ENCODE assay signal across 17 cellular contexts in genomic region chr11:25860677-25861445, GRCh38.
A peak's percentile ranks its signal among the peaks of the same experiment; 100 is the strongest.
DNase-seq lines count a peak whose midpoint lies in the region; ATAC-seq and TF ChIP-seq lines count a peak whose summit lies in the region.
"Had no signal": no experiment of that assay in that cellular context is flagged by ENCODE, and none has a peak within 500 bp of the region (broad histone marks: within the 10 kb centered on the region; RNA-seq: fewer than 3 reads in every experiment).

No MANE protein-coding gene starts in this region.

- no peaks in the 10 kb centered on the region for H3K4me1 Mint-ChIP-seq in CD4-positive, alpha-beta memory T cell
- H3K4me1 Mint-ChIP-seq: naive B cell had no signal

- peaks cover 0 to 9% (median 3%) of the 10 kb centered on the region in 8 donors for H3K9me3 Mint-ChIP-seq in CD4-positive, alpha-beta memory T cell
- H3K9me3 Mint-ChIP-seq: naive B cell had no signal

- no peak overlapping the region for H2BK12ac ChIP-seq in mesenchymal stem cell (ENCODE audit: low read length in 2 of 2)

- no peak overlapping the region for H3K23ac ChIP-seq in mesenchymal stem cell (ENCODE audit: low read length in 2 of 2)

- intact Hi-C loops in lower lobe of right lung (cut with DNase I): no loop called here
- intact Hi-C loops in CD4-positive, alpha-beta memory T cell (cut with micrococcal nuclease): no loop called here

- H3K18ac ChIP-seq in mesenchymal stem cell (ENCODE audit: low read depth in 1 of 2, low read length in 2 of 2): no peak overlapping the region

- CTCF ChIA-PET in CD4-positive, alpha-beta memory T cell (lab: Charles Lee; ENCODE audit: partially characterized antibody): no interaction called here

- no peak for TF ChIP-seq CTCF in lower lobe of right lung (IDR thresholded peaks at IDR 0.05)

- H3K36me3 ChIP-seq in GM23248 (ENCODE audit: low read depth) (no peaks in the 10 kb centered on the region), mesenchymal stem cell (ENCODE audit: control insufficient read depth in 1 of 2, insufficient read depth in 2 of 2, low read depth in 1 of 2, low read length in 2 of 2) (no peaks in the 10 kb centered on the region), lower lobe of right lung (no peaks in the 10 kb centered on the region)
- H3K36me3 ChIP-seq in CD4-positive, alpha-beta memory T cell (ENCODE audit: insufficient read depth, low read length): no peaks in the 10 kb centered on the region
- H3K36me3 ChIP-seq: BE2C had no signal

- WGBS in GM23248 (ENCODE audit: low coverage in 1 of 2, low lambda C conversion rate in 2 of 2, missing lambda C conversion rate in 2 of 2), 2 experiments: 15 to 16% methylated on average over 2 of the region's 2 CpGs
- WGBS in mesenchymal stem cell: 30% methylated on average over 1 of the region's 2 CpGs

- H3K79me1 ChIP-seq in mesenchymal stem cell (replicated peaks; ENCODE audit: low read length, poor library complexity, severe bottlenecking): no peaks in the 10 kb centered on the region

- no peak overlapping the region for H3K4ac ChIP-seq in mesenchymal stem cell (ENCODE audit: low read depth in 1 of 2, low read length in 2 of 2)

- H3K14ac ChIP-seq in mesenchymal stem cell (ENCODE audit: low read length in 2 of 2): no peak overlapping the region

- ATAC-seq in lower lobe of right lung: no peak
- ATAC-seq: activated T-cell treated with anti-CD3 and anti-CD28 coated beads, Interleukin-2, amount 50 U/mL, for 72 hours had no signal

- POLR2A ChIA-PET in CD4-positive, alpha-beta memory T cell (lab: Charles Lee; ENCODE audit: partially characterized antibody): no interaction called here

- DNase-seq in GM23248 (peak; percentile 1), NCI-H345 treated with DMSO at 0.1 percent for 48 hours (lab: John Stamatoyannopoulos, UW; ENCODE audit: unreplicated experiment) (peak; percentile 64), dedifferentiated amniotic fluid mesenchymal stem cell (ENCODE audit: extremely low spot score) (peak; percentile 67), mesenchymal stem cell (peak; percentile 83), lower lobe of right lung (no peak), RPMI8226 (no peak)
- no peak for DNase-seq in CD4-positive, alpha-beta memory T cell
- DNase-seq in activated CD4-positive, CD25-positive, alpha-beta regulatory T cell treated with anti-CD3 and anti-CD28 coated beads, Interleukin-2, amount 50 U/mL, for 72 hours: no peak
- DNase-seq: activated CD4-positive, alpha-beta T cell treated with anti-CD3 and anti-CD28 coated beads, Interleukin-2, amount 50 U/mL, for 1 hour; activated T-cell treated with anti-CD3 and anti-CD28 coated beads, Interleukin-2, amount 50 U/mL, for 72 hours; BE2C; effector CD8-positive, alpha-beta T cell; glutamatergic neuron; naive B cell; NCI-H69; stimulated activated CD4-positive, alpha-beta T cell treated with anti-CD3 and anti-CD28 coated beads, Interleukin-4, amount 100 ng/mL, for 24 hours; T-helper 2 cell had no signal

- H3K4me2 ChIP-seq in GM23248 (ENCODE audit: unreplicated experiment) (no peak overlapping the region), mesenchymal stem cell (ENCODE audit: low read length, poor library complexity, severe bottlenecking) (no peak overlapping the region)

- no peak overlapping the region for H4K8ac ChIP-seq in mesenchymal stem cell (ENCODE audit: low read length)

- no peak overlapping the region for H2BK120ac ChIP-seq in mesenchymal stem cell (ENCODE audit: low read depth, low read length)

- H3K27me3 ChIP-seq in GM23248 (replicated peaks; ENCODE audit: insufficient read depth) (no peaks in the 10 kb centered on the region), mesenchymal stem cell (ENCODE audit: control insufficient read depth in 1 of 2, insufficient read depth in 1 of 2, low read length in 2 of 2) (no peaks in the 10 kb centered on the region), lower lobe of right lung (ENCODE audit: low read depth) (no peaks in the 10 kb centered on the region)
- H3K27me3 ChIP-seq in CD4-positive, alpha-beta memory T cell (ENCODE audit: insufficient read depth, low read length): no peaks in the 10 kb centered on the region
- H3K27me3 ChIP-seq: BE2C had no signal

- H3K36me3 Mint-ChIP-seq in CD4-positive, alpha-beta memory T cell: no peaks in the 10 kb centered on the region
- H3K36me3 Mint-ChIP-seq: naive B cell had no signal

- H3K27me3 Mint-ChIP-seq in CD4-positive, alpha-beta memory T cell: no peaks in the 10 kb centered on the region
- H3K27me3 Mint-ChIP-seq: naive B cell had no signal

- H3K4me3 ChIP-seq in GM23248 (no peak overlapping the region), mesenchymal stem cell (ENCODE audit: insufficient read depth in 1 of 2, low read depth in 1 of 2, low read length in 2 of 2) (no peak overlapping the region), lower lobe of right lung (no peak overlapping the region)
- H3K4me3 ChIP-seq in CD4-positive, alpha-beta memory T cell (ENCODE audit: low read length in 2 of 2): no peak overlapping the region

- no peaks in the 10 kb centered on the region for H3K4me1 ChIP-seq in GM23248 (ENCODE audit: insufficient read depth)
- no peaks in the 10 kb centered on the region for H3K4me1 ChIP-seq in mesenchymal stem cell (ENCODE audit: control insufficient read depth, insufficient read depth, low read depth, low read length)
- H3K4me1 ChIP-seq in lower lobe of right lung: no peaks in the 10 kb centered on the region
- H3K4me1 ChIP-seq in CD4-positive, alpha-beta memory T cell (ENCODE audit: insufficient read depth, low read length): no peaks in the 10 kb centered on the region
- H3K4me1 ChIP-seq: BE2C had no signal

- no peaks in the 10 kb centered on the region for H4K20me1 ChIP-seq in GM23248 (ENCODE audit: insufficient read depth)

- H3K9ac ChIP-seq in GM23248 (no peak overlapping the region), mesenchymal stem cell (ENCODE audit: low read length) (no peak overlapping the region)

- H2BK15ac ChIP-seq in mesenchymal stem cell (ENCODE audit: low read depth, poor library complexity, severe bottlenecking): no peak overlapping the region

- H3K27ac Mint-ChIP-seq in CD4-positive, alpha-beta memory T cell: no peak overlapping the region
- H3K27ac Mint-ChIP-seq: activated T-cell treated with anti-CD3 and anti-CD28 coated beads, Interleukin-2, amount 50 U/mL, for 72 hours; naive B cell had no signal

- H2BK5ac ChIP-seq in mesenchymal stem cell (ENCODE audit: low read depth, low read length, poor library complexity, severe bottlenecking): no peak overlapping the region

- H3F3A ChIP-seq in GM23248 (ENCODE audit: insufficient read depth): no peaks in the 10 kb centered on the region

- in situ Hi-C loops in GM23248 (cut with MboI): no loop called here

- H3K4me3 Mint-ChIP-seq in CD4-positive, alpha-beta memory T cell: no peak overlapping the region
- H3K4me3 Mint-ChIP-seq: activated T-cell treated with anti-CD3 and anti-CD28 coated beads, Interleukin-2, amount 50 U/mL, for 72 hours; naive B cell had no signal

- H3K79me2 ChIP-seq in GM23248 (ENCODE audit: insufficient read depth): no peaks in the 10 kb centered on the region

- H2AFZ ChIP-seq in GM23248 (no peak overlapping the region), mesenchymal stem cell (ENCODE audit: low read depth, low read length) (no peak overlapping the region)

- H3K27ac ChIP-seq in GM23248 (no peak overlapping the region), mesenchymal stem cell (ENCODE audit: low read length, poor library complexity, severe bottlenecking) (no peak overlapping the region), lower lobe of right lung (no peak overlapping the region)
- H3K27ac ChIP-seq in CD4-positive, alpha-beta memory T cell (ENCODE audit: low read depth, low read length): no peak overlapping the region

- no peaks in the 10 kb centered on the region for H3K9me2 ChIP-seq in GM23248 (ENCODE audit: insufficient read depth)

- no peak overlapping the region for H2AK5ac ChIP-seq in mesenchymal stem cell (ENCODE audit: low read length, severe bottlenecking)

- H3K9me3 ChIP-seq in GM23248 (ENCODE audit: low read depth): no peaks in the 10 kb centered on the region
- no peaks in the 10 kb centered on the region for H3K9me3 ChIP-seq in mesenchymal stem cell (ENCODE audit: control insufficient read depth, low read length)
- no peaks in the 10 kb centered on the region for H3K9me3 ChIP-seq in lower lobe of right lung
- H3K9me3 ChIP-seq in CD4-positive, alpha-beta memory T cell (ENCODE audit: control insufficient read depth in 1 of 2, low read length in 2 of 2): peaks cover 0 to 4% of the 10 kb centered on the region in 2 donors
- H3K9me3 ChIP-seq: BE2C had no signal

- H4K91ac ChIP-seq in mesenchymal stem cell (ENCODE audit: low read length): no peak overlapping the region

Comparison
In these comparisons a context has a peak if more than half of its experiments do, and no peak if none do; other contexts are left out.
1. DNase-seq: peak in GM23248 (single experiment), NCI-H345 treated with DMSO at 0.1 percent for 48 hours (single experiment), dedifferentiated amniotic fluid mesenchymal stem cell (single experiment) and mesenchymal stem cell (single experiment); none in lower lobe of right lung (single experiment), CD4-positive, alpha-beta memory T cell (0 of 5), RPMI8226 (single experiment) and activated CD4-positive, CD25-positive, alpha-beta regulatory T cell treated with anti-CD3 and anti-CD28 coated beads, Interleukin-2, amount 50 U/mL, for 72 hours (single experiment).